9 cellular contexts compared by ENCODE assay signal in the genomic region with DNA sequence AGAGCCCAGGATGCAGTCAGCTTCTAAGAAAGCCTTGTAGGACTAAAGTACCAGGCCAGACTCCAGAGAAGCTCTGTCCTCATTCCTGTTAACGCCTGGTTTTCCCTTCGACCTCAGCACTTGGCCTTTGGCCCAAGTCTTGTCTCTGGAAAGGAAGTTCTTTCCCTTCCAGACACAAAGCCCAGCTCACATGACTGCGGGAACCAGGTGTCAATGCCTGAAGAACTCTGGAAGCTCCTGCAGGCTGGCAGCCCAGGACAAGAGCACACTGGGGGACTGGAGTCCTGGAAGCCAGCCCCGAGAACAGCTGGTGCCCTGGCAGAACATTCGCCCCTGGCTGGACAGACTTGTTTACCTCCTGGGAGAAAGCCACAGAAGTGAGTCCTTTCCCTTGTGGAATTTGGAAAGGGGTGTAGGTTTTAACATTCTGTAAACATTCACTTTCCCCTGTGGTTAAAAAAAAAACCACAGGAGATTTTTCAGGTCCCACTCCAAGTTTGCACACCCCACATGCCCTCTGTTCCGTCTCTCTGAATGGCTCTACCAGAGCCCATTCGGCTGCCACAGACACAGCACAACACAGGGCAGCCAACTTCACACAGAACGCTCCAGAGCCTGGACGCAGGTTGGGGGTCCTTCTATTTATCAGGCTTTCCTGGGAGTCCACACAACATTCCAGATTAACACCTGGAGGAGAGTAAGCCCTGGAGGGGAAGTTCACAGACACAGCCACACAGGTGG. TPM values are rescaled to one million over a fixed set of nuclear protein-coding genes. Genes with fewer than 3 reads are reported as not detected.
DNase-seq lines count a peak whose midpoint lies in the region; ATAC-seq and TF ChIP-seq lines count a peak whose summit lies in the region.
"Had no signal": no experiment of that assay in that cellular context is flagged by ENCODE, and none has a peak within 500 bp of the region (broad histone marks: within the 10 kb centered on the region; RNA-seq: fewer than 3 reads in every experiment).

No MANE protein-coding gene starts in this region.

- H3K27ac Mint-ChIP-seq in immature natural killer cell = peak overlapping the region; percentile 46 to 86 (median 74)

- no peaks in the 10 kb centered on the region for H3K9me3 Mint-ChIP-seq in immature natural killer cell

- DNase-seq in GM04504 (ENCODE audit: low read depth) (peak; percentile 54), astrocyte of the hippocampus (ENCODE audit: low read depth, low spot score) (peak; percentile 88), immature natural killer cell (no peak), HEK293T (ENCODE audit: extremely low spot score) (no peak), NCI-H2081 (lab: John Stamatoyannopoulos, UW) (no peak)
- no peak for DNase-seq in stimulated activated CD4-positive, alpha-beta T cell treated with anti-CD3 and anti-CD28 coated beads, Interleukin-2, amount 100 ng/mL, for 24 hours
- DNase-seq: effector memory CD4-positive, alpha-beta T cell had no signal

- H3K4me3 Mint-ChIP-seq in immature natural killer cell = no peak overlapping the region

- no peak overlapping the region for H3K4me3 ChIP-seq in skin epidermis

- POLR2A ChIA-PET in HEK293T (lab: Yijun Ruan, JAX) = no interaction called here

- H3K27ac ChIP-seq in skin epidermis = peak overlapping the region in 16 of 21 experiments; percentile 2 to 71 (median 47)

- no peaks in the 10 kb centered on the region for H3K36me3 Mint-ChIP-seq in immature natural killer cell

- ATAC-seq in GM19395 (IDR thresholded peaks at IDR 0.05; ENCODE audit: unreplicated experiment) = no peak

- CTCF ChIA-PET in HEK293T (lab: Yijun Ruan, JAX) = no interaction called here

- peaks cover 0 to 2% (median 0%) of the 10 kb centered on the region in 3 donors for H3K27me3 Mint-ChIP-seq in immature natural killer cell (ENCODE audit: low read depth in 3 of 3)

- H3K4me1 Mint-ChIP-seq in immature natural killer cell = peaks cover 73 to 75% of the 10 kb centered on the region in 2 donors

TF ChIP-seq in HEK293T, 16 proteins besides CTCF, POLR2A, EP300 and RAD21:
- TF ChIP-seq FOXM1 (IDR thresholded peaks at IDR 0.05; ENCODE audit: borderline replicate concordance) = no peak
- TF ChIP-seq HDGF (IDR thresholded peaks at IDR 0.05; ENCODE audit: borderline replicate concordance) = no peak
- no peak for TF ChIP-seq NFRKB (IDR thresholded peaks at IDR 0.05)
- no peak for TF ChIP-seq ARNT (IDR thresholded peaks at IDR 0.05)
- TF ChIP-seq L3MBTL2 (conservative IDR thresholded peaks at IDR 0.05) = no peak
- TF ChIP-seq TARDBP (IDR thresholded peaks at IDR 0.05) = no peak
- TF ChIP-seq LEF1 (IDR thresholded peaks at IDR 0.05; ENCODE audit: borderline replicate concordance) = no peak
- no peak for TF ChIP-seq FOXK2 (IDR thresholded peaks at IDR 0.05)
- TF ChIP-seq ELF4 (IDR thresholded peaks at IDR 0.05) = no peak
- TF ChIP-seq, protein P1, sequence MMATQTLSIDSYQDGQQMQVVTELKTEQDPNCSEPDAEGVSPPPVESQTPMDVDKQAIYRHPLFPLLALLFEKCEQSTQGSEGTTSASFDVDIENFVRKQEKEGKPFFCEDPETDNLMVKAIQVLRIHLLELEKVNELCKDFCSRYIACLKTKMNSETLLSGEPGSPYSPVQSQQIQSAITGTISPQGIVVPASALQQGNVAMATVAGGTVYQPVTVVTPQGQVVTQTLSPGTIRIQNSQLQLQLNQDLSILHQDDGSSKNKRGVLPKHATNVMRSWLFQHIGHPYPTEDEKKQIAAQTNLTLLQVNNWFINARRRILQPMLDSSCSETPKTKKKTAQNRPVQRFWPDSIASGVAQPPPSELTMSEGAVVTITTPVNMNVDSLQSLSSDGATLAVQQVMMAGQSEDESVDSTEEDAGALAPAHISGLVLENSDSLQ (IDR thresholded peaks at IDR 0.05) = no peak
- TF ChIP-seq FOXA1 (IDR thresholded peaks at IDR 0.05) = no peak
- no peak for TF ChIP-seq SUZ12 (IDR thresholded peaks at IDR 0.05)
- no peak for TF ChIP-seq ZNF384 (IDR thresholded peaks at IDR 0.05)
- no peak for TF ChIP-seq BHLHE40 (IDR thresholded peaks at IDR 0.05; ENCODE audit: borderline replicate concordance)
- no peak for TF ChIP-seq CTBP1 (IDR thresholded peaks at IDR 0.05; ENCODE audit: borderline replicate concordance)
- no peak for TF ChIP-seq SP1 (IDR thresholded peaks at IDR 0.05)
TF ChIP-seq in HEK293T: peak in this region for 0.

RNA-seq across cellular contexts. Expression of a gene that starts 18.1 kb away (rescaled TPM):
- 10 to 100 TPM; 66.6 to 85.2 (median 83.7) TPM for polyA plus RNA-seq in immature natural killer cell

RNA-seq across cellular contexts. Expression of a gene that starts 42.1 kb away (rescaled TPM):
- polyA plus RNA-seq in immature natural killer cell = not detected

RNA-seq across cellular contexts. Expression of a gene that starts 47.3 kb away (rescaled TPM):
- polyA plus RNA-seq in immature natural killer cell = 1,000 to 10,000 TPM in 1 of 3 donors, 100 to 1,000 TPM in 2; 649 to 1,111 (median 667) TPM

Comparison
In these comparisons a context has a peak if more than half of its experiments do, and no peak if none do; other contexts are left out.
1. DNase-seq: peak in GM04504 (single experiment) and astrocyte of the hippocampus (single experiment); none in immature natural killer cell (0 of 3), HEK293T (single experiment), NCI-H2081 (0 of 2) and stimulated activated CD4-positive, alpha-beta T cell treated with anti-CD3 and anti-CD28 coated beads, Interleukin-2, amount 100 ng/mL, for 24 hours (0 of 2).